In the genomic region with DNA sequence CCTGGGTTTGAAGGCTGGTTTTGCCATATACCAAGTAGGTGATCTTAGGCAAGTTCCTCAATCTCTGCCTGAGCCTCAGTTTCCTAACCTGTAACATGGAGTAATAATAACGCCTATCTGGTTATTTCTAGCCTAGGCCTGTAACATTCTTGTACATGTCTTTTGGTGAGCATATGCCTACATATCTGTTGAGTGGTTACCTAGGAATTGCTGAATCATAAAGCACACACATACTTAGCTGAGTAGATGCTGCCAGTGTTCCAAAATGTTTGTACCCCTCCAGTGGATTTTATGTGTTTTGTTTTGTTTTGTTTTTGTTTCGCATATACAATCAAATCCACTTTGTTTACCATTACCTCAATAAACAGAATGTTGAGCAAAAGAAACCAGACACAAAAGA, we compare ENCODE assay signal across 20 cellular contexts. TPM values are rescaled to one million over a fixed set of nuclear protein-coding genes. Genes with fewer than 3 reads are reported as not detected.
DNase-seq lines count a peak whose midpoint lies in the region; ATAC-seq, FAIRE-seq and TF ChIP-seq lines count a peak whose summit lies in the region.
"Had no signal": no experiment of that assay in that cellular context is flagged by ENCODE, and none has a peak within 500 bp of the region (broad histone marks: within the 10 kb centered on the region; RNA-seq: fewer than 3 reads in every experiment).

No MANE protein-coding gene starts in this region.

- in situ Hi-C loops in IMR-90 (cut with MboI; ENCODE audit: low sequenced_read_pairs): no loop called here

- no peak overlapping the region for H4K91ac ChIP-seq in IMR-90 (ENCODE audit: insufficient read depth, low read depth, low read length)

- H3K9me2 ChIP-seq in SK-N-SH: no peaks in the 10 kb centered on the region

- H4K20me1 ChIP-seq in IMR-90 (ENCODE audit: insufficient read depth, low read length) (no peaks in the 10 kb centered on the region), SK-N-SH (ENCODE audit: insufficient read depth) (no peaks in the 10 kb centered on the region)
- H4K20me1 ChIP-seq: BLaER1 had no signal

- DNase-seq in A549 (ENCODE audit: low read depth in 1 of 2, low spot score in 1 of 2) (no peak), IMR-90 (no peak), RWPE2 (ENCODE audit: low spot score) (no peak), epithelial cell of esophagus (ENCODE audit: low read depth) (peak; percentile 43), NCI-H2196 treated with DMSO at 0.1 percent for 48 hours (lab: John Stamatoyannopoulos, UW; ENCODE audit: unreplicated experiment) (no peak), RCC 7860 (ENCODE audit: low spot score) (no peak), hippocampal formation (lab: John Stamatoyannopoulos, UW) (no peak), SK-N-SH (no peak)
- DNase-seq: Caco-2; CD4-positive, CD25-positive, alpha-beta regulatory T cell; CD8-positive, alpha-beta T cell; DMS153; DND-41; H9 had no signal

- H3K9me1 ChIP-seq in IMR-90 (ENCODE audit: insufficient read depth, low read length): no peaks in the 10 kb centered on the region

- FAIRE-seq in A549 (lab: Jason Lieb, UNC) (peak; percentile 70), RCC 7860 (lab: Jason Lieb, UNC) (no peak)
- FAIRE-seq: G401.6, GM12892, GM19239 had no signal

- H3K14ac ChIP-seq in IMR-90 (replicated peaks; ENCODE audit: low read depth, low read length): no peak overlapping the region

- H3K9me3 ChIP-seq in A549: no peaks in the 10 kb centered on the region
- peaks cover 3% of the 10 kb centered on the region for H3K9me3 ChIP-seq in IMR-90 (ENCODE audit: control insufficient read depth, insufficient read depth, low read length)
- no peaks in the 10 kb centered on the region for H3K9me3 ChIP-seq in RWPE2 (ENCODE audit: severe bottlenecking)
- no peaks in the 10 kb centered on the region for H3K9me3 ChIP-seq in SK-N-SH
- H3K9me3 ChIP-seq: Caco-2 had no signal

- H2AFZ ChIP-seq in IMR-90 (replicated peaks; ENCODE audit: low read length, poor library complexity) (no peak overlapping the region), SK-N-SH (ENCODE audit: low read depth) (no peak overlapping the region)
- H2AFZ ChIP-seq: GM23338 had no signal

- H3K4me1 ChIP-seq in A549: peaks cover 21% of the 10 kb centered on the region
- peaks cover 4% of the 10 kb centered on the region for H3K4me1 ChIP-seq in IMR-90 (ENCODE audit: control insufficient read depth, insufficient read depth, low read length)
- H3K4me1 ChIP-seq in RWPE2 (ENCODE audit: insufficient read depth, poor library complexity, severe bottlenecking): no peaks in the 10 kb centered on the region
- H3K4me1 ChIP-seq in SK-N-SH (ENCODE audit: control insufficient read depth in 1 of 2, insufficient read depth in 2 of 2, low read depth in 1 of 2, low read length in 1 of 2): no peaks in the 10 kb centered on the region
- H3K4me1 ChIP-seq: BLaER1 had no signal

- H3K4me2 ChIP-seq in A549: no peak overlapping the region
- H3K4me2 ChIP-seq in IMR-90 (ENCODE audit: low read depth, low read length): no peak overlapping the region
- no peak overlapping the region for H3K4me2 ChIP-seq in SK-N-SH
- H3K4me2 ChIP-seq: BLaER1, GM23338 had no signal

- CTCF ChIA-PET in A549 (lab: Yijun Ruan, JAX) (interaction anchor here (0.8 to 2.3 kb wide), 2 partner anchors 26 to 39 kb away, joined by 3 to 6 read pairs; no protein-coding TSS in a partner anchor), IMR-90 (lab: Yijun Ruan, JAX) (no interaction called here), SK-N-SH (lab: Yijun Ruan, JAX) (interaction anchor here (0.9 kb wide), 1 partner anchor 8 kb away, joined by 3 read pairs; no protein-coding TSS in a partner anchor)

- no peak overlapping the region; the same call in 1 of the 2 replicates for H4K5ac ChIP-seq in IMR-90 (ENCODE audit: low read depth, low read length)

- H2BK15ac ChIP-seq in IMR-90 (ENCODE audit: low read depth, low read length): no peak overlapping the region

- no TSS peak for BruUV-seq in IMR-90 (replicated peaks; lab: Mats Ljungman, UMichigan)

- no peak overlapping the region for H3K56ac ChIP-seq in IMR-90 (ENCODE audit: extremely low read depth, insufficient read depth, low read length)

- H3K18ac ChIP-seq in IMR-90 (ENCODE audit: low read depth, low read length): peak overlapping the region; percentile 18; the same call in 1 of the 2 replicates

- H3K79me1 ChIP-seq in IMR-90 (ENCODE audit: low read depth in 1 of 2, low read length in 2 of 2): no peaks in the 10 kb centered on the region

- H3K4ac ChIP-seq in IMR-90 (ENCODE audit: low read depth, low read length): no peak overlapping the region

- TF ChIP-seq EP300 in A549 (IDR thresholded peaks at IDR 0.05): no peak
- no peak for TF ChIP-seq EP300 in SK-N-SH (IDR thresholded peaks at IDR 0.05; ENCODE audit: borderline replicate concordance in 1 of 2, low read depth in 1 of 2, low read length in 1 of 2)

- ATAC-seq in A549 (peak in 1 of 2 experiments; percentile 60; a peak in 2 of 6 replicates), IMR-90 (ENCODE audit: low read depth) (no peak), RWPE2 (ENCODE audit: low read depth) (peak; percentile 57; the same call in 1 of the 3 replicates)
- ATAC-seq: CD8-positive, alpha-beta T cell; GM23338 had no signal

- H2BK20ac ChIP-seq in IMR-90 (ENCODE audit: low read depth, low read length): no peak overlapping the region

- H3K36me3 ChIP-seq in IMR-90 (ENCODE audit: control insufficient read depth, insufficient read depth, low read length) (no peaks in the 10 kb centered on the region), RWPE2 (ENCODE audit: low read depth) (no peaks in the 10 kb centered on the region), SK-N-SH (replicated peaks in 1 of 2; ENCODE audit: control insufficient read depth in 1 of 2, insufficient read depth in 2 of 2, low read length in 1 of 2) (no peaks in the 10 kb centered on the region)
- H3K36me3 ChIP-seq: BLaER1 had no signal

- H3F3A ChIP-seq in SK-N-SH (replicated peaks; ENCODE audit: insufficient read depth): no peaks in the 10 kb centered on the region

- no peak overlapping the region for H2AK9ac ChIP-seq in IMR-90 (replicated peaks; ENCODE audit: low read depth, low read length, poor library complexity)

- H3K27me3 ChIP-seq in IMR-90 (ENCODE audit: control insufficient read depth, insufficient read depth, low read length) (no peaks in the 10 kb centered on the region), RWPE2 (ENCODE audit: insufficient read depth, poor library complexity, severe bottlenecking) (no peaks in the 10 kb centered on the region), SK-N-SH (ENCODE audit: insufficient read depth) (no peaks in the 10 kb centered on the region)
- H3K27me3 ChIP-seq: BLaER1 had no signal

- 80% methylated on average over 2 of the region's 2 CpGs for WGBS in A549 (ENCODE audit: missing lambda C conversion rate)
- WGBS in IMR-90 (ENCODE audit: extremely low coverage in 2 of 2, insufficient read length in 1 of 2), 2 experiments: no CpG with 5 or more reads among the region's 2 CpGs
- WGBS in SK-N-SH (ENCODE audit: low lambda C conversion rate): 44% methylated on average over 2 of the region's 2 CpGs

- dilution Hi-C loops in IMR-90 (cut with HindIII; ENCODE audit: low sequenced_read_pairs, unreplicated experiment): no loop called here

- no peak overlapping the region for H3K9ac ChIP-seq in IMR-90 (ENCODE audit: low read depth, low read length)
- H3K9ac ChIP-seq in SK-N-SH: no peak overlapping the region
- H3K9ac ChIP-seq: BLaER1 had no signal

- H3K4me3 ChIP-seq in A549 (no peak overlapping the region), IMR-90 (ENCODE audit: insufficient read depth, low read depth, low read length) (no peak overlapping the region), RWPE2 (ENCODE audit: severe bottlenecking) (no peak overlapping the region), epithelial cell of esophagus (ENCODE audit: low read length) (no peak overlapping the region), SK-N-SH (ENCODE audit: low read depth in 2 of 2, low read length in 1 of 2) (no peak overlapping the region)
- H3K4me3 ChIP-seq: BLaER1, GM23338 had no signal

- intact Hi-C loops in IMR-90 (cut with micrococcal nuclease): loop anchor here (5.0 kb wide), 1 partner anchor 42 kb away; no protein-coding TSS in a partner anchor

- H2AK5ac ChIP-seq in IMR-90 (ENCODE audit: low read depth, low read length): no peak overlapping the region

- TF ChIP-seq POLR2A in A549 (IDR thresholded peaks at IDR 0.05; ENCODE audit: low read length) (no peak), IMR-90 (IDR thresholded peaks at IDR 0.05; ENCODE audit: low read depth, low read length) (no peak)

- no peak for TF ChIP-seq RAD21 in A549 (conservative IDR thresholded peaks at IDR 0.05 in 1 of 2, IDR thresholded peaks at IDR 0.05 in 1 of 2)
- no peak for TF ChIP-seq RAD21 in IMR-90 (IDR thresholded peaks at IDR 0.05; ENCODE audit: low read length)
- TF ChIP-seq RAD21 in SK-N-SH (IDR thresholded peaks at IDR 0.05; ENCODE audit: low read length): no peak

- H4K8ac ChIP-seq in IMR-90 (ENCODE audit: low read depth in 2 of 2, low read length in 2 of 2): no peak overlapping the region

- TF ChIP-seq CTCF in A549 (IDR thresholded peaks at IDR 0.05) (no peak), IMR-90 (conservative IDR thresholded peaks at IDR 0.05; ENCODE audit: low read depth, low read length) (no peak), RWPE2 (IDR thresholded peaks at IDR 0.05; ENCODE audit: poor library complexity, severe bottlenecking) (no peak), epithelial cell of esophagus (IDR thresholded peaks at IDR 0.05; ENCODE audit: insufficient read depth, low read depth, low read length, missing control alignments) (no peak), SK-N-SH (IDR thresholded peaks at IDR 0.05) (no peak)

- H3K27ac ChIP-seq in A549 (peak overlapping the region in 1 of 2 experiments; percentile 27; a peak in 1 of 6 replicates), IMR-90 (ENCODE audit: insufficient read depth, low read length) (no peak overlapping the region), RWPE2 (ENCODE audit: poor library complexity, severe bottlenecking) (no peak overlapping the region), SK-N-SH (ENCODE audit: low read depth in 2 of 2, low read length in 1 of 2) (no peak overlapping the region)
- H3K27ac ChIP-seq: BLaER1, C4-2B had no signal

- no peak overlapping the region for H2BK120ac ChIP-seq in IMR-90 (ENCODE audit: low read depth, low read length)

- no peaks in the 10 kb centered on the region for H3K79me2 ChIP-seq in SK-N-SH (ENCODE audit: insufficient read depth)

- H2BK5ac ChIP-seq in IMR-90 (ENCODE audit: low read depth, low read length, poor library complexity, severe bottlenecking): no peak overlapping the region

- POLR2A ChIA-PET in A549 (lab: Yijun Ruan, JAX) (interaction anchor here (1.4 kb wide), 1 partner anchor 18 kb away, joined by 3 read pairs; no protein-coding TSS in a partner anchor), IMR-90 (lab: Charles Lee; ENCODE audit: unreplicated experiment) (interaction anchor here (0.6 kb wide), 1 partner anchor 1999 kb away, joined by 4 read pairs; no protein-coding TSS in a partner anchor), SK-N-SH (lab: Yijun Ruan, JAX) (no interaction called here)

- H3K23ac ChIP-seq in IMR-90 (ENCODE audit: low read depth, low read length): no peak overlapping the region; the same call in 1 of the 2 replicates

RNA-seq across cellular contexts. Expression of gene MFGE8, which starts 17.4 kb away (rescaled TPM):
- polyA plus RNA-seq in A549 (2011; rRNA removed) (206 and 213 TPM in 2 replicates), A549 (2017; fragmentation: RNase III; extraction: RNeasy Plus Mini Kit Qiagen cat#74134 plus additional on column Dnase treatment) (403 to 506 TPM (median 446 TPM) in 3 replicates), IMR-90 (2012; rRNA removed) (1,813 and 1,912 TPM in 2 replicates), SK-N-SH (2012; rRNA removed) (210 and 247 TPM in 2 replicates)
- polyA plus RNA-seq in A549 (2012; cell fraction: cytosol; rRNA removed): 330 and 384 TPM in 2 replicates
- 1,238 and 1,252 TPM in 2 replicates for polyA plus RNA-seq in A549 (2012; cell fraction: nucleus; rRNA removed)
- polyA minus RNA-seq in A549 (2011; rRNA and poly(A)+ RNA removed): 165 and 194 TPM in 2 replicates
- 201 and 232 TPM in 2 replicates for total RNA-seq in IMR-90 (2012; rRNA removed)
- 1,025 and 2,261 TPM in 2 replicates for polyA plus RNA-seq in IMR-90 (2012; cell fraction: cytosol; rRNA removed)
- polyA plus RNA-seq in IMR-90 (2012; cell fraction: nucleus; rRNA removed; ENCODE audit: low replicate concordance): 2,334 and 3,578 TPM in 2 replicates
- polyA plus RNA-seq in SK-N-SH (2012; cell fraction: cytosol; rRNA removed): 106 and 153 TPM in 2 replicates
- polyA plus RNA-seq in SK-N-SH (2012; cell fraction: nucleus; rRNA removed): 444 and 513 TPM in 2 replicates

RNA-seq across cellular contexts. Expression of gene HAPLN3, which starts 35.2 kb away (rescaled TPM):
- polyA plus RNA-seq in A549 (2011; rRNA removed): 7.5 and 8.5 TPM in 2 replicates
- 45.3 and 47.5 TPM in 2 replicates for polyA plus RNA-seq in A549 (2012; cell fraction: cytosol; rRNA removed)
- 188 and 231 TPM in 2 replicates for polyA plus RNA-seq in A549 (2012; cell fraction: nucleus; rRNA removed)
- 39.7 to 54.3 TPM (median 45.3 TPM) in 3 replicates for polyA plus RNA-seq in A549 (2017; fragmentation: RNase III; extraction: RNeasy Plus Mini Kit Qiagen cat#74134 plus additional on column Dnase treatment)
- polyA minus RNA-seq in A549 (2011; rRNA and poly(A)+ RNA removed): 5.4 and 5.8 TPM in 2 replicates
- 4.4 and 5.9 TPM in 2 replicates for total RNA-seq in IMR-90 (2012; rRNA removed)
- polyA plus RNA-seq in IMR-90 (2012; rRNA removed): 28.6 and 30.8 TPM in 2 replicates
- 22.4 and 24.0 TPM in 2 replicates for polyA plus RNA-seq in IMR-90 (2012; cell fraction: cytosol; rRNA removed)
- 247 and 404 TPM in 2 replicates for polyA plus RNA-seq in IMR-90 (2012; cell fraction: nucleus; rRNA removed; ENCODE audit: low replicate concordance)
- 8.3 and 9.7 TPM in 2 replicates for polyA plus RNA-seq in SK-N-SH (2012; rRNA removed)
- polyA plus RNA-seq in SK-N-SH (2012; cell fraction: cytosol; rRNA removed): 2.7 and 3.7 TPM in 2 replicates
- 28.0 and 34.0 TPM in 2 replicates for polyA plus RNA-seq in SK-N-SH (2012; cell fraction: nucleus; rRNA removed)
